In the genomic region with DNA sequence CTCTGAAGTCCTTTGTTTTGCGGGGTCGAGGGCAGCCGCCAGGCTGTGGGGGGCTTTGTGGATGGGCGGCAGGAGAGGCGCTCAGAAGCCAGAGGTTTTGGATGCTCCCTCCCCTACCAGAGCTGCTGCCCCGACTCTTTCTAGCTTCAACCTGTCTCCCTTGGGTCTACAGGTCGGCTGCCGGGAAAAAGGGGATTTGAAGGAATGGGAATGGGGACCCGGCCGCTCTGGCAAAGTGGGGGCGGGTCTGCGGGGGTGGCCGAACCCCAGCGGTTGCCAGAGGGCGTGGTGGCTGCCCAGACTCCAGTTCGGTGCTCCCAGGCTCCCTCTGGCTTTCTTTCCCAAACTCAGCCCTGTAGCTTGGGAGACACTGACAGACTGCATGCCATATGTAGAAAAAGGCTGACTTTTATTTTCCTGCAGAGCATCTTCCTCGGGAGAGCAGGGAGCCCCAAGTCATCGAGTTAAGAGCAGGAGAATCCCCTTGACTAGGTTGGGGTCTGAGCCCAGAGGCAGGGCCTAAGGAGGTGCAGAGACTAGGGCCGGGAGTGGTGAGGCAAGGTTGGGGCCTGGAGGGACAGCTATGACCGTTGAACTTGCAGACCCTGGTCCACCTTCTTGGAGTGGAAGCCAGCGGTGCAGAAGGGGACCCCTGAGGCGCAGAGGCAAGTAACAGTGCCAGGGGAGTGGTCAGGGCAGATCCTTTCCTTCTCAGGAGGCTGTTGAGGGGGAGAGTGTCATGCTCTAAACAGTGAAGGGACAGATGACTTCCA, we compare ENCODE assay signal across 6 cellular contexts. TPM values are rescaled to one million over a fixed set of nuclear protein-coding genes. Genes with fewer than 3 reads are reported as not detected.
DNase-seq lines count a peak whose midpoint lies in the region; ATAC-seq and TF ChIP-seq lines count a peak whose summit lies in the region.

No MANE protein-coding gene starts in this region.

- H3K27ac ChIP-seq in ACC112 (ENCODE audit: low read depth, low read length) = peak overlapping the region; percentile 90
- H3K27ac ChIP-seq in esophagus squamous epithelium = peak overlapping the region; percentile 96 to 99 (median 98)

- DNase-seq in NAMALWA (ENCODE audit: low spot score) (peak; percentile 42), esophagus squamous epithelium (lab: John Stamatoyannopoulos, UW) (no peak), occipital lobe (lab: John Stamatoyannopoulos, UW) (no peak), GM20000 (ENCODE audit: low spot score) (no peak)

- TF ChIP-seq POLR2A in esophagus squamous epithelium (IDR thresholded peaks at IDR 0.05) = peak in 1 of 4 donors; percentile 19

- H3K27me3 ChIP-seq in ACC112 (ENCODE audit: insufficient read depth, low read length) (no peaks in the 10 kb centered on the region), esophagus squamous epithelium (no peaks in the 10 kb centered on the region)

- peak overlapping the region; percentile 86 for H3K27ac Mint-ChIP-seq in stimulated activated memory B cell treated with anti-CD40 and anti-IgM and Interleukin-4, amounts not matched to agents 10 μg/mL and 1 μg/mL and 100 μg/mL, for 72 hours

- H3K4me3 ChIP-seq in ACC112 (ENCODE audit: low read depth, low read length) (peak overlapping the region; percentile 96), esophagus squamous epithelium (peak overlapping the region; percentile 73 to 92 (median 82))

- peaks cover 16% of the 10 kb centered on the region; the same call in 1 of the 2 replicates for H3K36me3 ChIP-seq in ACC112 (ENCODE audit: insufficient read depth, low read length)
- H3K36me3 ChIP-seq in esophagus squamous epithelium = no peaks in the 10 kb centered on the region

- peaks cover 65% of the 10 kb centered on the region for H3K79me2 ChIP-seq in ACC112 (ENCODE audit: control insufficient read depth, insufficient read depth, low read length, unreplicated experiment)

- no peaks in the 10 kb centered on the region for H3K9me3 Mint-ChIP-seq in stimulated activated memory B cell treated with anti-CD40 and anti-IgM and Interleukin-4, amounts not matched to agents 10 μg/mL and 1 μg/mL and 100 μg/mL, for 72 hours

- peak overlapping the region; percentile 89 for H3K4me3 Mint-ChIP-seq in stimulated activated memory B cell treated with anti-CD40 and anti-IgM and Interleukin-4, amounts not matched to agents 10 μg/mL and 1 μg/mL and 100 μg/mL, for 72 hours

- no peaks in the 10 kb centered on the region for H3K9me3 ChIP-seq in esophagus squamous epithelium

- ATAC-seq in stimulated activated memory B cell treated with anti-CD40 and anti-IgM and Interleukin-4, amounts not matched to agents 10 μg/mL and 1 μg/mL and 100 μg/mL, for 72 hours = no peak

- intact Hi-C loops in esophagus squamous epithelium (cut with DNase I) = loop anchor here (10.0 kb wide), 1 partner anchor 197 kb away; the partner anchor contains the start of gene DDR1

- peaks cover 57% of the 10 kb centered on the region for H3K4me1 Mint-ChIP-seq in stimulated activated memory B cell treated with anti-CD40 and anti-IgM and Interleukin-4, amounts not matched to agents 10 μg/mL and 1 μg/mL and 100 μg/mL, for 72 hours

- H2AFZ ChIP-seq in ACC112 (ENCODE audit: low read length, unreplicated experiment) = no peak overlapping the region

- peaks cover 29% of the 10 kb centered on the region for H3K36me3 Mint-ChIP-seq in stimulated activated memory B cell treated with anti-CD40 and anti-IgM and Interleukin-4, amounts not matched to agents 10 μg/mL and 1 μg/mL and 100 μg/mL, for 72 hours

- H3K4me1 ChIP-seq in ACC112 (ENCODE audit: control insufficient read depth, insufficient read depth, low read length, unreplicated experiment) (peaks cover 30% of the 10 kb centered on the region), esophagus squamous epithelium (peaks cover 50 to 81% (median 57%) of the 10 kb centered on the region in 3 donors)

- TF ChIP-seq CTCF in esophagus squamous epithelium (IDR thresholded peaks at IDR 0.05) (peak in 1 of 6 experiments; percentile 7), GM20000 (IDR thresholded peaks at IDR 0.05; ENCODE audit: extremely low read depth, missing control alignments) (no peak)

- H3K27me3 Mint-ChIP-seq in stimulated activated memory B cell treated with anti-CD40 and anti-IgM and Interleukin-4, amounts not matched to agents 10 μg/mL and 1 μg/mL and 100 μg/mL, for 72 hours = no peaks in the 10 kb centered on the region

- WGBS in esophagus squamous epithelium, 2 donors = 0 to 7% methylated on average over 1 to 16 of the region's 22 CpGs

RNA-seq across cellular contexts. Expression of gene PPP1R18, which starts 1.4 kb away (rescaled TPM):
- total RNA-seq in esophagus squamous epithelium = 10 to 100 TPM in 3 of 4 donors, 1 to 10 TPM in 1; 9.8 to 22.2 (median 17.4) TPM
- 34.5 TPM for total RNA-seq in occipital lobe

RNA-seq across cellular contexts. Expression of gene NRM, which starts 2.9 kb away (rescaled TPM):
- 1 to 10 TPM; 3.8 to 7.4 (median 6.7) TPM for total RNA-seq in esophagus squamous epithelium
- 1.2 TPM for total RNA-seq in occipital lobe

RNA-seq across cellular contexts. Expression of gene DHX16, which starts 15.0 kb away (rescaled TPM):
- total RNA-seq in esophagus squamous epithelium (10 to 100 TPM; 11.4 to 26.6 (median 24.4) TPM), occipital lobe (20.9 TPM)

RNA-seq across cellular contexts. Expression of gene MDC1, which starts 29.2 kb away (rescaled TPM):
- total RNA-seq in esophagus squamous epithelium (1 to 10 TPM; 2.4 to 7.4 (median 7.0) TPM), occipital lobe (12.5 TPM)

RNA-seq across cellular contexts. Expression of gene TUBB, which starts 32.3 kb away (rescaled TPM):
- total RNA-seq in esophagus squamous epithelium (100 to 1,000 TPM; 151 to 351 (median 255) TPM), occipital lobe (1,190 TPM)
